In genomic region chr1:33576821-33577599, GRCh38 we compare ENCODE assay signal across 19 cellular contexts.
"Had no signal": no experiment of that assay in that cellular context is flagged by ENCODE, and none has a peak within 500 bp of the region (broad histone marks: within the 10 kb centered on the region; RNA-seq: fewer than 3 reads in every experiment).

No MANE protein-coding gene starts in this region.

- DNase-seq: activated CD4-positive, alpha-beta T cell treated with anti-CD3 and anti-CD28 coated beads, Interleukin-2, amount 10 ng/mL, durations not matched to agents 7 days and 5 days; activated CD8-positive, alpha-beta T cell treated with anti-CD3 and anti-CD28 coated beads, Interleukin-2, amount 10 ng/mL, durations not matched to agents 7 days and 5 days; activated naive CD4-positive, alpha-beta T cell treated with Interleukin-2 at 50 U/mL for 16 hours; activated naive CD8-positive, alpha-beta T cell treated with anti-CD3 and anti-CD28 coated beads, Interleukin-2, amount 10 ng/mL, durations not matched to agents 7 days and 5 days; activated T-cell treated with anti-CD3 and anti-CD28 coated beads, Interleukin-2, amount 50 U/mL, for 24 hours; amygdala; dermis blood vessel endothelial cell; effector memory CD8-positive, alpha-beta T cell; left colon; occipital lobe; retina; stimulated activated CD4-positive, alpha-beta T cell treated with anti-CD3 and anti-CD28 coated beads, Interleukin-12 subunit alpha, Interleukin-12 subunit beta, amount 100 ng/mL, for 4 hours; stimulated activated CD4-positive, alpha-beta T cell treated with anti-CD3 and anti-CD28 coated beads, Interleukin-1b, Interleukin-23, amount 100 ng/mL, for 48 hours; stimulated activated CD8-positive, alpha-beta memory T cell treated with anti-CD3 and anti-CD28 coated beads, Interleukin-4, amount 100 ng/mL, for 48 hours; stimulated activated naive CD4-positive, alpha-beta T cell had no signal

- H3K27ac ChIP-seq: cardiac muscle cell, hepatocyte had no signal

- H2AFZ ChIP-seq: hepatocyte had no signal

- H3K9me3 Mint-ChIP-seq: activated CD4-positive, alpha-beta T cell treated with anti-CD3 and anti-CD28 coated beads, Interleukin-2, amount 10 ng/mL, durations not matched to agents 7 days and 5 days; activated naive CD8-positive, alpha-beta T cell treated with anti-CD3 and anti-CD28 coated beads, Interleukin-2, amount 10 ng/mL, durations not matched to agents 7 days and 5 days; activated T-cell treated with anti-CD3 and anti-CD28 coated beads, Interleukin-2, amount 50 U/mL, for 24 hours; activated T-helper 2 cell treated with anti-CD3 and anti-CD28 coated beads, Interferon-gamma antibody, Interleukin-2, Interleukin-4, amounts not matched to agents 10 μg/mL and 5 μg/mL and 100 μg/mL, durations not matched to agents 14 hours and 24 hours and 36 hours; effector memory CD8-positive, alpha-beta T cell had no signal

- H3K4me2 ChIP-seq: hepatocyte had no signal

- H3K4me3 Mint-ChIP-seq: activated CD4-positive, alpha-beta T cell treated with anti-CD3 and anti-CD28 coated beads, Interleukin-2, amount 10 ng/mL, durations not matched to agents 7 days and 5 days; activated CD8-positive, alpha-beta T cell treated with anti-CD3 and anti-CD28 coated beads, Interleukin-2, amount 10 ng/mL, durations not matched to agents 7 days and 5 days; activated naive CD8-positive, alpha-beta T cell treated with anti-CD3 and anti-CD28 coated beads, Interleukin-2, amount 10 ng/mL, durations not matched to agents 7 days and 5 days; activated T-cell treated with anti-CD3 and anti-CD28 coated beads, Interleukin-2, amount 50 U/mL, for 24 hours; effector memory CD8-positive, alpha-beta T cell had no signal

- H3K27ac Mint-ChIP-seq: activated CD4-positive, alpha-beta T cell treated with anti-CD3 and anti-CD28 coated beads, Interleukin-2, amount 10 ng/mL, durations not matched to agents 7 days and 5 days; activated CD8-positive, alpha-beta T cell treated with anti-CD3 and anti-CD28 coated beads, Interleukin-2, amount 10 ng/mL, durations not matched to agents 7 days and 5 days; activated naive CD8-positive, alpha-beta T cell treated with anti-CD3 and anti-CD28 coated beads, Interleukin-2, amount 10 ng/mL, durations not matched to agents 7 days and 5 days; activated T-cell treated with anti-CD3 and anti-CD28 coated beads, Interleukin-2, amount 50 U/mL, for 24 hours; activated T-helper 2 cell treated with anti-CD3 and anti-CD28 coated beads, Interferon-gamma antibody, Interleukin-2, Interleukin-4, amounts not matched to agents 10 μg/mL and 5 μg/mL and 100 μg/mL, durations not matched to agents 14 hours and 24 hours and 36 hours; effector memory CD8-positive, alpha-beta T cell had no signal

- ATAC-seq: activated CD4-positive, CD25-positive, alpha-beta regulatory T cell treated with anti-CD3 and anti-CD28 coated beads, Interleukin-2, amount 50 U/mL, for 24 hours; activated CD8-positive, alpha-beta T cell treated with anti-CD3 and anti-CD28 coated beads, Interleukin-2, amount 10 ng/mL, durations not matched to agents 7 days and 5 days; effector memory CD8-positive, alpha-beta T cell; left colon had no signal

- H3K36me3 Mint-ChIP-seq: activated naive CD8-positive, alpha-beta T cell treated with anti-CD3 and anti-CD28 coated beads, Interleukin-2, amount 10 ng/mL, durations not matched to agents 7 days and 5 days had no signal

- H3K36me3 ChIP-seq: cardiac muscle cell had no signal

- H3K27me3 ChIP-seq: cardiac muscle cell, hepatocyte had no signal

- H3K4me1 Mint-ChIP-seq: activated CD4-positive, alpha-beta T cell treated with anti-CD3 and anti-CD28 coated beads, Interleukin-2, amount 10 ng/mL, durations not matched to agents 7 days and 5 days had no signal

- H3K4me3 ChIP-seq: cardiac muscle cell, hepatocyte had no signal

- H3K79me2 ChIP-seq: hepatocyte had no signal
